In the genomic region with DNA sequence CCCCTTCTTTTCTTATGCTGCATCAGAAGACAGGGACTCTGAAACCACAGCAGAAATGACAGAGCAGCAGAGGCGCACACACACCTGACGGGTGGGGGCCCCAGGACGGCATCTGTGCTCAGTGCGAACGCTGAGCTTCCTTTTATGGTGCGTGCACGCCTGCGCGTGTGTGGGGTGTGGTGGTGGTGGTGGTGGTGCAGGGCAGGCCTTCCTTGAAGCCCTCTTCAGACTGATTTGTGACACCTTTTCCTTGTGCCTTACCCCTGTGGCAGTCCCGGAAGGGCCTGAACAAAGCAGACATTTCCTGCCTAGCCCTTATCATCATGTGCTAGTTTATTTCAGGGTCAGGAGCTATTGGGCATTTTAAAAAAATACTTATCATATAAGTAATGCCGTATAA, we compare ENCODE assay signal across 1 cellular context.
TF ChIP-seq lines count a peak whose summit lies in the region.

No MANE protein-coding gene starts in this region.

TF ChIP-seq in SK-N-SH, 30 proteins besides CTCF, POLR2A, EP300 and RAD21 (continued from another document):
- TF ChIP-seq, protein P1, sequence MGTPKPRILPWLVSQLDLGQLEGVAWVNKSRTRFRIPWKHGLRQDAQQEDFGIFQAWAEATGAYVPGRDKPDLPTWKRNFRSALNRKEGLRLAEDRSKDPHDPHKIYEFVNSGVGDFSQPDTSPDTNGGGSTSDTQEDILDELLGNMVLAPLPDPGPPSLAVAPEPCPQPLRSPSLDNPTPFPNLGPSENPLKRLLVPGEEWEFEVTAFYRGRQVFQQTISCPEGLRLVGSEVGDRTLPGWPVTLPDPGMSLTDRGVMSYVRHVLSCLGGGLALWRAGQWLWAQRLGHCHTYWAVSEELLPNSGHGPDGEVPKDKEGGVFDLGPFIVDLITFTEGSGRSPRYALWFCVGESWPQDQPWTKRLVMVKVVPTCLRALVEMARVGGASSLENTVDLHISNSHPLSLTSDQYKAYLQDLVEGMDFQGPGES (IDR thresholded peaks at IDR 0.05; ENCODE audit: low read depth, low read length), result no peak
- TF ChIP-seq MAX (IDR thresholded peaks at IDR 0.05; ENCODE audit: low read depth) (no peak), SIN3A (IDR thresholded peaks at IDR 0.05; ENCODE audit: borderline replicate concordance, low read depth, low read length) (no peak), NFIC (IDR thresholded peaks at IDR 0.05; ENCODE audit: borderline replicate concordance) (no peak), FOXJ3 (CRISPR knock-in tag; IDR thresholded peaks at IDR 0.05) (no peak), RFX5 (IDR thresholded peaks at IDR 0.05; ENCODE audit: low read length) (no peak)
- TF ChIP-seq, protein P2, sequence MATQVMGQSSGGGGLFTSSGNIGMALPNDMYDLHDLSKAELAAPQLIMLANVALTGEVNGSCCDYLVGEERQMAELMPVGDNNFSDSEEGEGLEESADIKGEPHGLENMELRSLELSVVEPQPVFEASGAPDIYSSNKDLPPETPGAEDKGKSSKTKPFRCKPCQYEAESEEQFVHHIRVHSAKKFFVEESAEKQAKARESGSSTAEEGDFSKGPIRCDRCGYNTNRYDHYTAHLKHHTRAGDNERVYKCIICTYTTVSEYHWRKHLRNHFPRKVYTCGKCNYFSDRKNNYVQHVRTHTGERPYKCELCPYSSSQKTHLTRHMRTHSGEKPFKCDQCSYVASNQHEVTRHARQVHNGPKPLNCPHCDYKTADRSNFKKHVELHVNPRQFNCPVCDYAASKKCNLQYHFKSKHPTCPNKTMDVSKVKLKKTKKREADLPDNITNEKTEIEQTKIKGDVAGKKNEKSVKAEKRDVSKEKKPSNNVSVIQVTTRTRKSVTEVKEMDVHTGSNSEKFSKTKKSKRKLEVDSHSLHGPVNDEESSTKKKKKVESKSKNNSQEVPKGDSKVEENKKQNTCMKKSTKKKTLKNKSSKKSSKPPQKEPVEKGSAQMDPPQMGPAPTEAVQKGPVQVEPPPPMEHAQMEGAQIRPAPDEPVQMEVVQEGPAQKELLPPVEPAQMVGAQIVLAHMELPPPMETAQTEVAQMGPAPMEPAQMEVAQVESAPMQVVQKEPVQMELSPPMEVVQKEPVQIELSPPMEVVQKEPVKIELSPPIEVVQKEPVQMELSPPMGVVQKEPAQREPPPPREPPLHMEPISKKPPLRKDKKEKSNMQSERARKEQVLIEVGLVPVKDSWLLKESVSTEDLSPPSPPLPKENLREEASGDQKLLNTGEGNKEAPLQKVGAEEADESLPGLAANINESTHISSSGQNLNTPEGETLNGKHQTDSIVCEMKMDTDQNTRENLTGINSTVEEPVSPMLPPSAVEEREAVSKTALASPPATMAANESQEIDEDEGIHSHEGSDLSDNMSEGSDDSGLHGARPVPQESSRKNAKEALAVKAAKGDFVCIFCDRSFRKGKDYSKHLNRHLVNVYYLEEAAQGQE (IDR thresholded peaks at IDR 0.05; ENCODE audit: low read depth, low read length), result no peak
TF ChIP-seq in SK-N-SH: peak in this region for 0.
